Comparison of ENCODE assay signal across 8 cellular contexts in the genomic region with DNA sequence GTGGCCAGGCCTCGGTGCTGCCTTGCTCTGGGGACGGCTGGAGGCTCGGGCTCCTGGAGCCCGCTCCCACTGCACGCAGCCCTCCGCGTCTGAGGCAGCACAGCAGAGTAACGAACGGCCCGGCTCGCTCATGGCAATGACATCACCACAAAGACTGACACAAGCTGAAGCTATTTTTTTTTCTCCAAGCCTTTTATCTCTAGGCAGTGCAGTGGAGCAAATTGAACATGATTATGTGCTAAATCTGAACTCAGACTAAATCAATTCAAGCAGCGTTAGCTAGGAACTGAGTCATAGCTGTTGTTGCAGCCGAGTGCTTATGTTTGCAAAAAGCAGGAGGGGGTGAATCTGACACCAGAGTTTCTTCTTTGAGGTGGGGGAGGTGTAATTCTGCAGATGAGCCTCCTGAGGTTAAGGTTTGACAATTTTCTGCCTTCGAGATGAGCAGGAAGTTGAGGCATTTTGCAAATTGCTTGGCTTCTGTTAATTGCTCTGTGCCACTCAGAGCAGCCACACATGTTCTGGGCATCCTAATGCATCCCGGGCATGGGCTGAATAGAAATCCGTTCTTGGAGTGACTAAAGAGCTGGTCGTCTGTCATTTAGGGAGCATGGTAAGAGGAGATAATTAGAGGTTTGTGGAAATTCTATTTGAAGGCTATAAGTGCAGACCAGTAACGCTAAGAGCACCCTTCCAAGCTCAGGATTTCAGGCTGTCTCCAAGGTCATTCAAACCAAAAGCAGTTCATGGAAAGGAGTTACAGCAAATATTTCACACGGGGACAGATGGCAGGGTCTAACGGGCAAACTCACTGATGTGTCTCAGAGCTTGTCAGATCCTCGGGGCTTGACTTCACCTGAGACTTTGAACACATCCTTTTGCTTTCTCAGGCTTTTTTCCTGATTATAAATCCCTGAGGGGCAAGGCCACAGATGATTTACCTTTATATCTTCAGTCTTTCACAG.
DNase-seq lines count a peak whose midpoint lies in the region; ATAC-seq and TF ChIP-seq lines count a peak whose summit lies in the region.

No MANE protein-coding gene starts in this region.

- DNase-seq in AG08396 (ENCODE audit: low spot score) (peak; percentile 13), HFF-Myc (ENCODE audit: extremely low read depth, low read depth) (peak; percentile 61), adipocyte (ENCODE audit: low read depth) (peak; percentile 75), kidney tubule cell (ENCODE audit: low spot score) (peak; percentile 75), thyroid gland (no peak), posterior vena cava (ENCODE audit: low spot score) (no peak), NCI-H128 (lab: John Stamatoyannopoulos, UW; ENCODE audit: unreplicated experiment) (no peak)

- TF ChIP-seq POLR2A in thyroid gland (IDR thresholded peaks at IDR 0.05): no peak

- H3K27me3 ChIP-seq in adipocyte (replicated peaks; ENCODE audit: control insufficient read depth, insufficient read depth, low read length): no peaks in the 10 kb centered on the region
- H3K27me3 ChIP-seq in thyroid gland: no peaks in the 10 kb centered on the region

- intact Hi-C loops in thyroid gland (cut with DNase I) (no loop called here), posterior vena cava (cut with DNase I) (no loop called here)

- H3K9me3 ChIP-seq in adipocyte (ENCODE audit: control insufficient read depth, low read length) (no peaks in the 10 kb centered on the region), thyroid gland (no peaks in the 10 kb centered on the region)

- WGBS in thyroid gland, 2 donors: 79 to 85% methylated on average over 21 of the region's 21 CpGs

- no peak for ATAC-seq in GM21529 (IDR thresholded peaks at IDR 0.05; ENCODE audit: unreplicated experiment)

- H3K4me3 ChIP-seq in HFF-Myc (replicated peaks; ENCODE audit: low read depth, low read length): peak overlapping the region; percentile 28
- H3K4me3 ChIP-seq in adipocyte (ENCODE audit: low read length): peak overlapping the region; percentile 70
- H3K4me3 ChIP-seq in thyroid gland (replicated peaks in 1 of 3): no peak overlapping the region

- peak overlapping the region; percentile 61 for H3K9ac ChIP-seq in adipocyte (ENCODE audit: low read length)

- H3K4me1 ChIP-seq in adipocyte (ENCODE audit: control insufficient read depth, insufficient read depth, low read length) (peaks cover 75% of the 10 kb centered on the region), thyroid gland (no peaks in the 10 kb centered on the region)

- no peak overlapping the region for H3K27ac ChIP-seq in thyroid gland

- TF ChIP-seq CTCF in HFF-Myc (IDR thresholded peaks at IDR 0.05; ENCODE audit: low read depth, low read length, missing control alignments): no peak
- no peak for TF ChIP-seq CTCF in thyroid gland (IDR thresholded peaks at IDR 0.05)

- H3K36me3 ChIP-seq in adipocyte (ENCODE audit: control insufficient read depth, insufficient read depth, low read length, severe bottlenecking) (no peaks in the 10 kb centered on the region), thyroid gland (no peaks in the 10 kb centered on the region)

Comparison
In these comparisons a context has a peak if more than half of its experiments do, and no peak if none do; other contexts are left out.
1. DNase-seq: peak in AG08396 (single experiment), HFF-Myc (single experiment), adipocyte (single experiment) and kidney tubule cell (single experiment); none in thyroid gland (0 of 2), posterior vena cava (single experiment) and NCI-H128 (single experiment).
2. H3K4me3 ChIP-seq: peak in HFF-Myc (single experiment) and adipocyte (single experiment); none in thyroid gland (0 of 3).